10 cellular contexts compared by ENCODE assay signal in genomic region chr14:22979748-22980392, GRCh38. TPM values are rescaled to one million over a fixed set of nuclear protein-coding genes. Genes with fewer than 3 reads are reported as not detected.
A peak's percentile ranks its signal among the peaks of the same experiment; 100 is the strongest.
DNase-seq lines count a peak whose midpoint lies in the region; ATAC-seq and TF ChIP-seq lines count a peak whose summit lies in the region.
"Had no signal": no experiment of that assay in that cellular context is flagged by ENCODE, and none has a peak within 500 bp of the region (broad histone marks: within the 10 kb centered on the region; RNA-seq: fewer than 3 reads in every experiment).

No MANE protein-coding gene starts in this region.

- peaks cover 7 to 43% of the 10 kb centered on the region in 2 donors for H3K27me3 ChIP-seq in left lung
- H3K27me3 ChIP-seq in upper lobe of right lung: peaks cover 9% of the 10 kb centered on the region

- no peak for ATAC-seq in activated naive CD4-positive, alpha-beta T cell treated with anti-CD3 and anti-CD28 coated beads, Interleukin-2, amount 50 U/mL, for 72 hours
- ATAC-seq in left lung (no peak), upper lobe of right lung (no peak), HG02642 (IDR thresholded peaks at IDR 0.05; ENCODE audit: poor library complexity, unreplicated experiment) (no peak)

- H3K9me3 Mint-ChIP-seq in activated naive CD4-positive, alpha-beta T cell treated with anti-CD3 and anti-CD28 coated beads, Interleukin-2, amount 50 U/mL, for 24 hours: no peaks in the 10 kb centered on the region
- no peaks in the 10 kb centered on the region for H3K9me3 Mint-ChIP-seq in activated naive CD4-positive, alpha-beta T cell treated with anti-CD3 and anti-CD28 coated beads, Interleukin-2, amount 50 U/mL, for 72 hours

- H3K27ac Mint-ChIP-seq in activated naive CD4-positive, alpha-beta T cell treated with anti-CD3 and anti-CD28 coated beads, Interleukin-2, amount 50 U/mL, for 24 hours: peak overlapping the region; percentile 20
- no peak overlapping the region for H3K27ac Mint-ChIP-seq in activated naive CD4-positive, alpha-beta T cell treated with anti-CD3 and anti-CD28 coated beads, Interleukin-2, amount 50 U/mL, for 72 hours

- intact Hi-C loops in left lung (cut with DNase I): loop anchor here in 1 of 2 donors (10.0 kb wide), 1 partner anchor 75 kb away; the partner anchor contains the start of gene CDH24
- intact Hi-C loops in upper lobe of right lung (cut with DNase I): no loop called here

- peak overlapping the region; percentile 61 for H3K4me3 Mint-ChIP-seq in activated naive CD4-positive, alpha-beta T cell treated with anti-CD3 and anti-CD28 coated beads, Interleukin-2, amount 50 U/mL, for 24 hours

- H3K4me3 ChIP-seq in left lung: peak overlapping the region; percentile 69 to 82
- H3K4me3 ChIP-seq in upper lobe of right lung: peak overlapping the region; percentile 83

- CTCF ChIA-PET in HEK293T (lab: Yijun Ruan, JAX): interaction anchor here (2.2 kb wide), 1 partner anchor 15 kb away, joined by 4 read pairs; no protein-coding TSS in a partner anchor

- H3K9me3 ChIP-seq in left lung (no peaks in the 10 kb centered on the region), upper lobe of right lung (no peaks in the 10 kb centered on the region)

- peak overlapping the region; percentile 67 to 72 for H3K27ac ChIP-seq in left lung
- H3K27ac ChIP-seq in upper lobe of right lung: peak overlapping the region; percentile 78

- POLR2A ChIA-PET in HEK293T (lab: Yijun Ruan, JAX): interaction anchor here (4.2 kb wide), 1 partner anchor 24 kb away, joined by 27 read pairs; the partner anchor contains the start of gene HAUS4

- TF ChIP-seq CTCF in left lung (IDR thresholded peaks at IDR 0.05) (no peak), upper lobe of right lung (IDR thresholded peaks at IDR 0.05) (no peak)

- H3K36me3 ChIP-seq in left lung: no peaks in the 10 kb centered on the region
- no peaks in the 10 kb centered on the region for H3K36me3 ChIP-seq in upper lobe of right lung

- peaks cover 8% of the 10 kb centered on the region for H3K4me1 Mint-ChIP-seq in activated naive CD4-positive, alpha-beta T cell treated with anti-CD3 and anti-CD28 coated beads, Interleukin-2, amount 50 U/mL, for 24 hours

- H3K27me3 Mint-ChIP-seq in activated naive CD4-positive, alpha-beta T cell treated with anti-CD3 and anti-CD28 coated beads, Interleukin-2, amount 50 U/mL, for 24 hours: no peaks in the 10 kb centered on the region

- H3K4me1 ChIP-seq in left lung: peaks cover 32 to 60% of the 10 kb centered on the region in 2 donors
- peaks cover 42% of the 10 kb centered on the region for H3K4me1 ChIP-seq in upper lobe of right lung

- DNase-seq in activated naive CD4-positive, alpha-beta T cell treated with anti-CD3 and anti-CD28 coated beads, Interleukin-2, amount 50 U/mL, for 72 hours (ENCODE audit: low spot score in 2 of 2): no peak
- peak; percentile 46 for DNase-seq in astrocyte of the hippocampus (ENCODE audit: low read depth, low spot score)
- DNase-seq in left lung: no peak
- DNase-seq in upper lobe of right lung: no peak
- DNase-seq in AG08396 (ENCODE audit: low spot score): no peak
- DNase-seq in HEK293T (ENCODE audit: extremely low spot score): no peak
- DNase-seq: DMS79 treated with DMSO at 0.1 percent for 48 hours, OCI-M1 had no signal

- no peaks in the 10 kb centered on the region for H3K36me3 Mint-ChIP-seq in activated naive CD4-positive, alpha-beta T cell treated with anti-CD3 and anti-CD28 coated beads, Interleukin-2, amount 50 U/mL, for 24 hours
- no peaks in the 10 kb centered on the region for H3K36me3 Mint-ChIP-seq in activated naive CD4-positive, alpha-beta T cell treated with anti-CD3 and anti-CD28 coated beads, Interleukin-2, amount 50 U/mL, for 72 hours

TF ChIP-seq in HEK293T, 16 proteins besides CTCF, POLR2A, EP300 and RAD21:
- TF ChIP-seq ARNT (IDR thresholded peaks at IDR 0.05) (no peak), FOXM1 (IDR thresholded peaks at IDR 0.05; ENCODE audit: borderline replicate concordance) (no peak), ELF4 (IDR thresholded peaks at IDR 0.05) (no peak), FOXA1 (IDR thresholded peaks at IDR 0.05) (no peak), CTBP1 (IDR thresholded peaks at IDR 0.05; ENCODE audit: borderline replicate concordance) (no peak), BHLHE40 (IDR thresholded peaks at IDR 0.05; ENCODE audit: borderline replicate concordance) (no peak), ZNF384 (IDR thresholded peaks at IDR 0.05) (no peak)

RNA-seq across cellular contexts. Expression of gene AJUBA, which starts 2.5 kb away (rescaled TPM):
- 1 to 10 TPM; 1.5 to 3.8 TPM for total RNA-seq in activated naive CD4-positive, alpha-beta T cell treated with anti-CD3 and anti-CD28 coated beads, Interleukin-2, amount 50 U/mL, for 72 hours
- total RNA-seq in left lung: 10 to 100 TPM; 37.9 to 39.5 TPM
- total RNA-seq in upper lobe of right lung: 37.8 TPM

RNA-seq across cellular contexts. Expression of gene HAUS4, which starts 23.0 kb away (rescaled TPM):
- 10 to 100 TPM; 82.2 to 93.3 TPM for total RNA-seq in activated naive CD4-positive, alpha-beta T cell treated with anti-CD3 and anti-CD28 coated beads, Interleukin-2, amount 50 U/mL, for 72 hours
- total RNA-seq in left lung (10 to 100 TPM; 47.6 to 51.4 TPM), upper lobe of right lung (44.7 TPM)

RNA-seq across cellular contexts. Expression of gene C14orf93, which starts 30.1 kb away (rescaled TPM):
- total RNA-seq in activated naive CD4-positive, alpha-beta T cell treated with anti-CD3 and anti-CD28 coated beads, Interleukin-2, amount 50 U/mL, for 72 hours: 10 to 100 TPM; 10.9 to 12.6 TPM
- total RNA-seq in left lung: 1 to 10 TPM; 8.3 TPM
- total RNA-seq in upper lobe of right lung: 8.4 TPM

RNA-seq across cellular contexts. Expression of gene PRMT5, which starts 50.7 kb away (rescaled TPM):
- total RNA-seq in activated naive CD4-positive, alpha-beta T cell treated with anti-CD3 and anti-CD28 coated beads, Interleukin-2, amount 50 U/mL, for 72 hours: 100 to 1,000 TPM in 1 of 2 donors, 10 to 100 TPM in 1; 47.1 to 120 TPM
- 10 to 100 TPM; 48.7 to 73.3 TPM for total RNA-seq in left lung
- 38.9 TPM for total RNA-seq in upper lobe of right lung

RNA-seq across cellular contexts. Expression of gene PSMB5, which starts 54.8 kb away (rescaled TPM):
- total RNA-seq in activated naive CD4-positive, alpha-beta T cell treated with anti-CD3 and anti-CD28 coated beads, Interleukin-2, amount 50 U/mL, for 72 hours: 100 to 1,000 TPM; 137 to 180 TPM
- total RNA-seq in left lung (100 to 1,000 TPM; 114 to 140 TPM), upper lobe of right lung (75.7 TPM)
